1 cellular context compared by ENCODE assay signal in the genomic region with DNA sequence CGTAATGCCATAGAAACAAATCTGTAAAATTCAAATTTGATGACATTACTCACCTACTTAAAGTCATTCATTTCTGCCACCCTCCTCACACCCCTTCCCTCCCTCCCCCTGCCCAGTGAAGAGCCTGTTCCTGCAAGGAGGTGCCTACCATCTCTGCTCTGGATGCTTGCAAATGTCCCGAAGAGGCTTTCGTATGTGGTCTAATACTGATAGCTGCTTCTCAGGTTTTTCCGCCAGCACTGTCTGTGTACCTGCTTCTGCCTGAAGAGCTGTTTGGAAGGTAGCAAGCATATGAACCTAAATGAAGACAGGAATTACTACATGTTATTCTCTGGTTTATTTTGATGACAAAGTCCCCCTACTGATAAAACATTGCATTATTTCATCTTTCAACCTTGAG.
TF ChIP-seq lines count a peak whose summit lies in the region.

No MANE protein-coding gene starts in this region.

TF ChIP-seq in HEK293T, 16 proteins besides CTCF, POLR2A, EP300 and RAD21 (continued from another document):
- TF ChIP-seq L3MBTL2 (conservative IDR thresholded peaks at IDR 0.05) (no peak), FOXA1 (IDR thresholded peaks at IDR 0.05) (no peak)
